In the genomic region with DNA sequence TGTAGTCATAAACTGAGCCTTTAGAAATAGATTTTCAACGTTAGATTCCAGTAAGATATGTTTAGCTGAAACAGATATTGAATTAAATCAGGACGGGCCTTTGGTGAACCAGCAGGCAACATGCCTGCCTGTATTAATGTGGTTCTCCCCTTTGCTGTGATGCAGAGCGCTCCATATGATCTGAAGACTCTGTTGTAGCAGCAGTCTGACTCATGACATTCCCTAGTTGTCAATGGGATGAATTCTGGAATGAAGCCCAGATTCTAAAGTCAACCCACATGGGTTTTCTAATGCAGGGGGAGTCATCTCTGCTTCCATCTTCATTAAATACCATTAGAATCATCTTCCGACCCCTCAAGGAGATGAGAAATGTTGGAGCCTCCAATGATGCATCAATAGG, we compare ENCODE assay signal across 15 cellular contexts.
A peak's percentile ranks its signal among the peaks of the same experiment; 100 is the strongest.
DNase-seq lines count a peak whose midpoint lies in the region; ATAC-seq and TF ChIP-seq lines count a peak whose summit lies in the region.
"Had no signal": no experiment of that assay in that cellular context is flagged by ENCODE, and none has a peak within 500 bp of the region (broad histone marks: within the 10 kb centered on the region; RNA-seq: fewer than 3 reads in every experiment).

No MANE protein-coding gene starts in this region.

- H3K27ac ChIP-seq in prostate gland: no peak overlapping the region
- H3K27ac ChIP-seq: heart left ventricle had no signal

- TF ChIP-seq POLR2A in prostate gland (IDR thresholded peaks at IDR 0.05): no peak

- no peak for ATAC-seq in effector memory CD8-positive, alpha-beta T cell (replicated peaks)
- ATAC-seq: heart left ventricle had no signal

- H3K4me3 ChIP-seq in prostate gland: no peak overlapping the region
- H3K4me3 ChIP-seq: heart left ventricle had no signal

- H3K9me3 Mint-ChIP-seq in effector memory CD8-positive, alpha-beta T cell: peaks cover 9 to 20% of the 10 kb centered on the region in 2 donors

- TF ChIP-seq CTCF in prostate gland (IDR thresholded peaks at IDR 0.05): no peak

- no peaks in the 10 kb centered on the region for H3K36me3 ChIP-seq in prostate gland
- H3K36me3 ChIP-seq: heart left ventricle had no signal

- no peak overlapping the region for H3K27ac Mint-ChIP-seq in effector memory CD8-positive, alpha-beta T cell
- H3K27ac Mint-ChIP-seq: CD8-positive, alpha-beta memory T cell had no signal

- peak; percentile 83 for DNase-seq in EH (ENCODE audit: low read depth)
- peak; percentile 62 for DNase-seq in NCI-H69 (lab: John Stamatoyannopoulos, UW)
- peak; percentile 75 for DNase-seq in fibroblast of peridontal ligament (ENCODE audit: extremely low read depth)
- DNase-seq in renal cortical epithelial cell (ENCODE audit: low read depth): peak; percentile 11
- no peak for DNase-seq in prostate gland (ENCODE audit: low spot score)
- DNase-seq in epidermal melanocyte (ENCODE audit: insufficient read length, low spot score): no peak
- DNase-seq in effector memory CD8-positive, alpha-beta T cell: no peak
- DNase-seq: activated CD4-positive, CD25-positive, alpha-beta regulatory T cell treated with anti-CD3 and anti-CD28 coated beads, Interleukin-2, amount 50 U/mL, for 72 hours; activated naive CD4-positive, alpha-beta T cell treated with Interleukin-2 at 50 U/mL for 16 hours; CD8-positive, alpha-beta memory T cell; heart left ventricle; NCI-H187 treated with DMSO at 0.1 percent for 48 hours; NCI-H748 treated with DMSO at 0.1 percent for 48 hours; posterior cingulate gyrus; T-helper 2 cell had no signal

- H3K9me3 ChIP-seq in prostate gland: no peaks in the 10 kb centered on the region
- H3K9me3 ChIP-seq: heart left ventricle had no signal

- no peaks in the 10 kb centered on the region for H3K27me3 Mint-ChIP-seq in effector memory CD8-positive, alpha-beta T cell
- H3K27me3 Mint-ChIP-seq: CD8-positive, alpha-beta memory T cell had no signal

- 82% methylated on average over 4 of the region's 4 CpGs for WGBS in prostate gland

- no peak overlapping the region for H3K4me3 Mint-ChIP-seq in effector memory CD8-positive, alpha-beta T cell
- H3K4me3 Mint-ChIP-seq: CD8-positive, alpha-beta memory T cell had no signal

- intact Hi-C loops in prostate gland (cut with DNase I): no loop called here

- no peaks in the 10 kb centered on the region for H3K4me1 ChIP-seq in prostate gland (replicated peaks)
- H3K4me1 ChIP-seq: heart left ventricle had no signal

- H3K4me1 Mint-ChIP-seq in effector memory CD8-positive, alpha-beta T cell (ENCODE audit: low read depth in 2 of 2): no peaks in the 10 kb centered on the region
- H3K4me1 Mint-ChIP-seq: CD8-positive, alpha-beta memory T cell had no signal

- no peaks in the 10 kb centered on the region for H3K27me3 ChIP-seq in prostate gland (replicated peaks; ENCODE audit: insufficient read depth)
- H3K27me3 ChIP-seq: heart left ventricle had no signal

- H3K36me3 Mint-ChIP-seq in effector memory CD8-positive, alpha-beta T cell (ENCODE audit: insufficient read depth): no peaks in the 10 kb centered on the region
- H3K36me3 Mint-ChIP-seq: CD8-positive, alpha-beta memory T cell had no signal

Comparison
In these comparisons a context has a peak if more than half of its experiments do, and no peak if none do; other contexts are left out.
1. DNase-seq: peak in EH (single experiment), NCI-H69 (single experiment), fibroblast of peridontal ligament (single experiment) and renal cortical epithelial cell (single experiment); none in prostate gland (single experiment), epidermal melanocyte (single experiment) and effector memory CD8-positive, alpha-beta T cell (0 of 3).